15 cellular contexts compared by ENCODE assay signal in the genomic region with DNA sequence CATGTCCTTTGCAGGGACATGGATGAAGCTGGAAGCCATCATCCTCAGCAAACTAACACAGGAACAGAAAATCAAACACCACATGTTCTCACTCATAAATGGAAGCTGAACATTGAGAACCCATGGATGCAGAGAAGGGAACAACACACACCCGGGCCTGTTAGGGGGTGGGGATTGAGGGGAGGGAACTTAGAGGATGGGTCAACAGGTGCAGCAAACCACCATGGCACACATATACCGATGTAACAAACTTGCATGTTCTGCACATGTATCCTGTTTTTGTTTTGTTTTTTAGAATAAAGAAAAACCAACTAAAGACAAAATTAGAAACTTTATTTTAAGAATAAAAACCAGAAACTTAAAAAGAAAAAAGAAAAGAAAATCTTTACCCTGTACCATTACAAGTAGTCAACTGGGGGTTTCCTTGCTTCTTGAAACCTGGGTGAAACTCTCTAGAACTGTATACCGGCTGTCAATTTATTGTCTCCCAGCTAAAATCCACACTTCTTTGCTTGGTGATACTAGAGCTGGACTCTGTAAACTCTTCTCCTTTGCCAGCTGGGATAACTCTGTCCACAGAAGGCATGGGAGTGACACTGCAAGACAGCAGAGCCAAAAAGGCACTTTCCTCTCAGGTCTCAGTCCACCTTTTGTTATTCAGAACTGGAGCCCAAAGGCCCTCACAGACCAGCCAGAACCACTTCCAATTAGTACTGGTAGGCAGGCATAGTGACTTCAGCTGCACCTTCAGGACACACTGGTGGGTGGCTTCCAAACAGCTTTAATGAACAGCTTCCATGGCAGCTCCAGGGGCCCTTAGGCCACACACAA. TPM values are rescaled to one million over a fixed set of nuclear protein-coding genes. Genes with fewer than 3 reads are reported as not detected.
A peak's percentile ranks its signal among the peaks of the same experiment; 100 is the strongest.
DNase-seq lines count a peak whose midpoint lies in the region; ATAC-seq and TF ChIP-seq lines count a peak whose summit lies in the region.
"Had no signal": no experiment of that assay in that cellular context is flagged by ENCODE, and none has a peak within 500 bp of the region (broad histone marks: within the 10 kb centered on the region; RNA-seq: fewer than 3 reads in every experiment).

No MANE protein-coding gene starts in this region.

- H3K4me3 ChIP-seq in heart left ventricle (no peak overlapping the region), lower leg skin (ENCODE audit: low read depth, poor library complexity, severe bottlenecking) (no peak overlapping the region)
- H3K4me3 ChIP-seq: SJCRH30, thyroid gland had no signal

- 70 to 95% (median 75%) methylated on average over 3 of the region's 3 CpGs for WGBS in heart left ventricle, 4 donors
- 71 to 88% methylated on average over 3 of the region's 3 CpGs for WGBS in lower leg skin, 2 donors

- H3K27me3 Mint-ChIP-seq in stimulated activated memory B cell treated with anti-CD40 and anti-IgM and Interleukin-4, amounts not matched to agents 10 μg/mL and 1 μg/mL and 100 μg/mL, for 72 hours: no peaks in the 10 kb centered on the region

- DNase-seq in heart left ventricle: no peak
- no peak for DNase-seq in Right ventricle myocardium inferior (ENCODE audit: missing footprints)
- no peak for DNase-seq in NCI-H526 (lab: John Stamatoyannopoulos, UW)
- DNase-seq in occipital lobe (lab: John Stamatoyannopoulos, UW): no peak
- no peak for DNase-seq in lower leg skin (ENCODE audit: low spot score in 2 of 2)
- DNase-seq: effector CD8-positive, alpha-beta T cell; GDM1; H7; KBM-7; NCI-H2227 treated with DMSO at 0.1 percent for 48 hours; SJCRH30; thyroid gland had no signal

- peaks cover 26% of the 10 kb centered on the region for H3K36me3 Mint-ChIP-seq in stimulated activated memory B cell treated with anti-CD40 and anti-IgM and Interleukin-4, amounts not matched to agents 10 μg/mL and 1 μg/mL and 100 μg/mL, for 72 hours

- peaks cover 70% of the 10 kb centered on the region for H3K4me1 Mint-ChIP-seq in stimulated activated memory B cell treated with anti-CD40 and anti-IgM and Interleukin-4, amounts not matched to agents 10 μg/mL and 1 μg/mL and 100 μg/mL, for 72 hours

- TF ChIP-seq CTCF in heart left ventricle (IDR thresholded peaks at IDR 0.05) (no peak), lower leg skin (IDR thresholded peaks at IDR 0.05) (no peak)

- intact Hi-C loops in heart left ventricle (cut with DNase I) (no loop called here), Right ventricle myocardium inferior (cut with DNase I) (no loop called here), lower leg skin (cut with DNase I; ENCODE audit: low total_unique reads) (no loop called here)

- H3K9me3 Mint-ChIP-seq in stimulated activated memory B cell treated with anti-CD40 and anti-IgM and Interleukin-4, amounts not matched to agents 10 μg/mL and 1 μg/mL and 100 μg/mL, for 72 hours: no peaks in the 10 kb centered on the region

- H3K27ac Mint-ChIP-seq in stimulated activated memory B cell treated with anti-CD40 and anti-IgM and Interleukin-4, amounts not matched to agents 10 μg/mL and 1 μg/mL and 100 μg/mL, for 72 hours: peak overlapping the region; percentile 65

- H3K9me3 ChIP-seq in heart left ventricle: peaks cover 0 to 9% (median 0%) of the 10 kb centered on the region in 12 donors
- H3K9me3 ChIP-seq: thyroid gland had no signal

- TF ChIP-seq POLR2A in heart left ventricle (IDR thresholded peaks at IDR 0.05) (no peak), lower leg skin (IDR thresholded peaks at IDR 0.05) (no peak)

- H3K27ac ChIP-seq in heart left ventricle: no peak overlapping the region
- H3K27ac ChIP-seq: SJCRH30, thyroid gland had no signal

- H3K4me3 Mint-ChIP-seq in stimulated activated memory B cell treated with anti-CD40 and anti-IgM and Interleukin-4, amounts not matched to agents 10 μg/mL and 1 μg/mL and 100 μg/mL, for 72 hours: no peak overlapping the region

- no peaks in the 10 kb centered on the region for H3K27me3 ChIP-seq in heart left ventricle
- H3K27me3 ChIP-seq: SJCRH30, thyroid gland had no signal

- ATAC-seq in heart left ventricle (peak in 3 of 4 donors; percentile 24 to 47 (median 30)), Right ventricle myocardium inferior (no peak), GM21737 (IDR thresholded peaks at IDR 0.05; ENCODE audit: unreplicated experiment) (peak; percentile 53), HG03280 (IDR thresholded peaks at IDR 0.05; ENCODE audit: unreplicated experiment) (peak; percentile 49)
- ATAC-seq in stimulated activated memory B cell treated with anti-CD40 and anti-IgM and Interleukin-4, amounts not matched to agents 10 μg/mL and 1 μg/mL and 100 μg/mL, for 72 hours: peak; percentile 70

- H3K4me1 ChIP-seq in heart left ventricle: peaks cover 0 to 34% (median 7%) of the 10 kb centered on the region in 12 donors
- H3K4me1 ChIP-seq: SJCRH30 had no signal

- no peaks in the 10 kb centered on the region for H3K36me3 ChIP-seq in heart left ventricle
- H3K36me3 ChIP-seq: thyroid gland had no signal

RNA-seq across cellular contexts. Expression of a gene that starts 9.0 kb away (rescaled TPM):
- total RNA-seq in heart left ventricle (100 to 1,000 TPM in 2 of 9 donors, 10 to 100 TPM in 7; 50.4 to 144 (median 59.8) TPM), Right ventricle myocardium inferior (60.7 TPM), occipital lobe (60.5 TPM), lower leg skin (100 to 1,000 TPM in 1 of 4 donors, 10 to 100 TPM in 3; 50.8 to 108 (median 77.4) TPM)
- 10 to 100 TPM; 50.4 to 68.1 TPM for polyA plus RNA-seq in heart left ventricle
